7 cellular contexts compared by ENCODE assay signal in genomic region chr2:87041321-87041978, GRCh38. TPM values are rescaled to one million over a fixed set of nuclear protein-coding genes. Genes with fewer than 3 reads are reported as not detected.
DNase-seq lines count a peak whose midpoint lies in the region; ATAC-seq, FAIRE-seq and TF ChIP-seq lines count a peak whose summit lies in the region.
"Not testable (repeated sequence)": the region's sequence is repeated elsewhere in the genome, so short reads cannot be mapped to it uniquely, and the experiment has no call there.

No MANE protein-coding gene starts in this region.

- not testable (repeated sequence) for H3K9me3 ChIP-seq in GM12878 (replicated peaks; ENCODE audit: control insufficient read depth, insufficient read depth, low read length); HepG2 (ENCODE audit: low read length)

- H2AFZ ChIP-seq in GM12878 (ENCODE audit: control insufficient read depth, low read depth, low read length); HepG2 (ENCODE audit: low read length): not testable (repeated sequence)

- not testable (repeated sequence) for H3K9ac ChIP-seq in GM12878 (ENCODE audit: control insufficient read depth, insufficient read depth, low read length); HepG2 (ENCODE audit: insufficient read depth, low read depth, low read length)

- H3K4me1 ChIP-seq in GM12878 (ENCODE audit: control insufficient read depth, insufficient read depth, low read length); HepG2 (ENCODE audit: insufficient read depth, low read length): not testable (repeated sequence)

- not testable (repeated sequence) for DNase-seq in GM12864 (ENCODE audit: low read depth); GM12878 (ENCODE audit: low read depth, low spot score); fibroblast of pulmonary artery (ENCODE audit: low read depth); HepG2 (ENCODE audit: low spot score); retinal pigment epithelial cell (ENCODE audit: low read depth)
- DNase-seq in WTC11 (ENCODE audit: low spot score) = peak; percentile 36

- intact Hi-C loops in GM12878 (cut with micrococcal nuclease; ENCODE audit: unreplicated experiment); HepG2 (cut with micrococcal nuclease; ENCODE audit: unreplicated experiment): not testable (repeated sequence)

- TF ChIP-seq POLR2A in GM12878 (IDR thresholded peaks at IDR 0.05; ENCODE audit: low read depth, low read length); HepG2 (IDR thresholded peaks at IDR 0.05; ENCODE audit: insufficient read depth in 1 of 2, low read depth in 2 of 2, low read length in 2 of 2): not testable (repeated sequence)

- not testable (repeated sequence) for TF ChIP-seq RAD21 in GM12878 (IDR thresholded peaks at IDR 0.05; ENCODE audit: insufficient read depth, low read depth, low read length); HepG2 (CRISPR knock-in tag; IDR thresholded peaks at IDR 0.05)

- H3K36me3 Mint-ChIP-seq in WTC11 = not testable (repeated sequence)

- not testable (repeated sequence) for BruUV-seq in GM12878 (replicated peaks; lab: Mats Ljungman, UMichigan); HepG2 (replicated peaks; lab: Mats Ljungman, UMichigan)

- in situ Hi-C loops in GM12878 (cut with MboI); HepG2 (cut with HindIII; ENCODE audit: extremely low pct_ligation_motif_present, low pct_unique_long_range_greater_than_20kb): not testable (repeated sequence)

- ATAC-seq in HG03159 (IDR thresholded peaks at IDR 0.05; ENCODE audit: unreplicated experiment) (peak; percentile 53), WTC11 (peak; percentile 92), GM12878 (peak; percentile 83), HepG2 (peak; percentile 91)

- H3K27me3 Mint-ChIP-seq in WTC11 (ENCODE audit: low read depth) = not testable (repeated sequence)

- not testable (repeated sequence) for FAIRE-seq in GM12878 (lab: Jason Lieb, UNC); HepG2 (lab: Jason Lieb, UNC)

- H3K9me3 Mint-ChIP-seq in WTC11 = not testable (repeated sequence)

- CTCF ChIA-PET in WTC11 (lab: Charles Lee); GM12878 (lab: Yijun Ruan, JAX); HepG2 (lab: Yijun Ruan, JAX; ENCODE audit: low intra/inter-chr PET ratio, low total read pairs): not testable (repeated sequence)

- WGBS in GM12878 (ENCODE audit: insufficient coverage, insufficient replicate concordance, low lambda C conversion rate, missing lambda C conversion rate) = no CpG with 5 or more reads among the region's 7 CpGs
- no CpG with 5 or more reads among the region's 7 CpGs for WGBS in HepG2 (ENCODE audit: low lambda C conversion rate)

- not testable (repeated sequence) for H3K27me3 ChIP-seq in GM12878 (replicated peaks in 1 of 2; ENCODE audit: control insufficient read depth in 2 of 2, insufficient read depth in 2 of 2, low read length in 1 of 2); HepG2 (ENCODE audit: control insufficient read depth in 1 of 2, insufficient read depth in 2 of 2, low read length in 2 of 2)

- not testable (repeated sequence) for H3K4me3 Mint-ChIP-seq in WTC11

- H3K4me3 ChIP-seq in GM12864 (ENCODE audit: low read depth, low read length); GM12878; fibroblast of pulmonary artery (replicated peaks; ENCODE audit: low read depth, low read length); HepG2 (replicated peaks in 1 of 3; ENCODE audit: insufficient read depth in 1 of 3, low read depth in 2 of 3, low read length in 3 of 3); retinal pigment epithelial cell (ENCODE audit: low read length): not testable (repeated sequence)

- H3K4me1 Mint-ChIP-seq in WTC11 = not testable (repeated sequence)

- H3K4me2 ChIP-seq in GM12878 (ENCODE audit: control insufficient read depth, insufficient read depth); HepG2 (ENCODE audit: low read depth, low read length): not testable (repeated sequence)

- not testable (repeated sequence) for H4K20me1 ChIP-seq in GM12878 (ENCODE audit: control insufficient read depth, insufficient read depth); HepG2 (ENCODE audit: insufficient read depth, low read length)

- H3K27ac Mint-ChIP-seq in WTC11 = not testable (repeated sequence)

- not testable (repeated sequence) for TF ChIP-seq EP300 in GM12878 (IDR thresholded peaks at IDR 0.05; ENCODE audit: borderline replicate concordance in 1 of 2, control insufficient read depth in 1 of 2, low read depth in 2 of 2, low read length in 2 of 2); HepG2 (IDR thresholded peaks at IDR 0.05; ENCODE audit: low read depth in 2 of 2, low read length in 2 of 2); HepG2 (CRISPR knock-in tag; IDR thresholded peaks at IDR 0.05; ENCODE audit: borderline replicate concordance)

- not testable (repeated sequence) for H3K27ac ChIP-seq in GM12878 (ENCODE audit: control insufficient read depth, insufficient read depth); HepG2 (ENCODE audit: extremely low read length, insufficient read depth, low read length)

- POLR2A ChIA-PET in WTC11 (lab: Charles Lee); GM12878 (lab: Charles Lee); HepG2 (lab: Yijun Ruan, JAX): not testable (repeated sequence)

- H3K79me2 ChIP-seq in GM12878 (ENCODE audit: control insufficient read depth, insufficient read depth, low read length); HepG2 (ENCODE audit: insufficient read depth, low read length): not testable (repeated sequence)

- RAD21 ChIA-PET in GM12878 (lab: Charles Lee; ENCODE audit: unreplicated experiment) = not testable (repeated sequence)

- H3K36me3 ChIP-seq in GM12878 (ENCODE audit: control insufficient read depth in 2 of 2, insufficient read depth in 2 of 2, low read length in 1 of 2); HepG2 (replicated peaks in 1 of 2; ENCODE audit: control insufficient read depth in 1 of 2, insufficient read depth in 2 of 2, low read length in 2 of 2): not testable (repeated sequence)

- peak; percentile 14 for TF ChIP-seq CTCF in GM12864 (IDR thresholded peaks at IDR 0.05; ENCODE audit: low read depth, low read length, missing control alignments)
- TF ChIP-seq CTCF in WTC11 (IDR thresholded peaks at IDR 0.05); GM12878 (IDR thresholded peaks at IDR 0.05 in 2 of 3, conservative IDR thresholded peaks at IDR 0.05 in 1 of 3; ENCODE audit: control insufficient read depth in 2 of 3, extremely low read depth in 1 of 3, insufficient read depth in 1 of 3, low read depth in 3 of 3, low read length in 3 of 3); HepG2 (CRISPR knock-in tag; IDR thresholded peaks at IDR 0.05): not testable (repeated sequence)
- peak; percentile 17 for TF ChIP-seq CTCF in fibroblast of pulmonary artery (IDR thresholded peaks at IDR 0.05; ENCODE audit: low read length, missing control alignments)
- peak; percentile 15 for TF ChIP-seq CTCF in retinal pigment epithelial cell (conservative IDR thresholded peaks at IDR 0.05; ENCODE audit: low read depth, low read length)

- SMC1A ChIA-PET in GM12878 (lab: Charles Lee; ENCODE audit: uncharacterized antibody, unreplicated experiment) = not testable (repeated sequence)

RNA-seq across cellular contexts. Expression of gene PLGLB1, which starts 19.8 kb away (rescaled TPM):
- total RNA-seq in WTC11 (2021) = 0.44 to 0.55 TPM (median 0.52 TPM) in 3 replicates
- total RNA-seq in GM12878 (2013; cell fraction: nucleolus; rRNA removed) = 4.3 and 6.1 TPM in 2 replicates
- total RNA-seq in GM12878 (2014; rRNA removed) = 1.9 TPM in 2 replicates
- 1.2 and 1.9 TPM in 2 replicates for total RNA-seq in GM12878 (2014; rRNA removed; fragmentation: Illumina TruSeq; extraction: Trizol)
- total RNA-seq in GM12878 (2021) = 1.2 and 2.2 TPM in 2 replicates
- 0.55 TPM for polyA plus RNA-seq in GM12878 (2011; ENCODE audit: low read depth)
- 1.7 and 2.8 TPM in 2 replicates for polyA plus RNA-seq in GM12878 (2011; rRNA removed)
- polyA plus RNA-seq in GM12878 (2011; cell fraction: cytosol; rRNA removed) = 0.37 and 0.60 TPM in 2 replicates
- 4.0 and 4.6 TPM in 2 replicates for polyA plus RNA-seq in GM12878 (2011; cell fraction: nucleus; rRNA removed)
- 1.3 and 2.2 TPM in 2 replicates for polyA plus RNA-seq in GM12878 (2012)
- 1.8 and 3.5 TPM in 2 replicates for polyA plus RNA-seq in GM12878 (2014; fragmentation: Illumina TruSeq; extraction: Trizol)
- 1 to 10 TPM; 1.3 to 1.5 TPM for polyA plus RNA-seq in GM12878 (2014; fragmentation: Nextera tagmentation; extraction: Ambion mirVana)
- 0.99 and 2.1 TPM in 2 replicates for polyA plus RNA-seq in GM12878 (2014; rRNA removed)
- polyA plus RNA-seq in GM12878 (2016; fragmentation: Nextera tagmentation; extraction: Ambion mirVana) = 1 to 10 TPM in 1 of 2 experiments, under 1 TPM in 1; 0.88 to 1.5 TPM
- polyA minus RNA-seq in GM12878 (2011; rRNA and poly(A)+ RNA removed) = 1.4 and 1.7 TPM in 2 replicates
- not detected in 2 replicates for polyA minus RNA-seq in GM12878 (2011; cell fraction: cytosol; rRNA and poly(A)+ RNA removed)
- polyA minus RNA-seq in GM12878 (2011; cell fraction: nucleus; rRNA and poly(A)+ RNA removed) = 2.4 and 4.0 TPM in 2 replicates
- 0.20 TPM in 1 of 2 replicates, not detected in the other for total RNA-seq in HepG2 (2016; rRNA removed; fragmentation: Illumina TruSeq; extraction: Trizol)
- not detected in 2 replicates for total RNA-seq in HepG2 (2016; cell fraction: cytosol; rRNA removed; fragmentation: Illumina TruSeq; extraction: Trizol; ENCODE audit: low read depth)
- 0.13 TPM in 1 of 2 replicates, not detected in the other for total RNA-seq in HepG2 (2016; cell fraction: insoluble cytoplasmic fraction; rRNA removed; fragmentation: Illumina TruSeq; extraction: Trizol)
- 0.24 TPM in 1 of 2 replicates, not detected in the other for total RNA-seq in HepG2 (2016; cell fraction: membrane; rRNA removed; fragmentation: Illumina TruSeq; extraction: Trizol)
- 0.53 and 0.85 TPM in 2 replicates for total RNA-seq in HepG2 (2016; cell fraction: nucleus; rRNA removed; fragmentation: Illumina TruSeq; extraction: Trizol)
- 0.20 and 0.26 TPM in 2 replicates for polyA plus RNA-seq in HepG2 (2011; rRNA removed)
- polyA plus RNA-seq in HepG2 (2011; cell fraction: cytosol; rRNA removed) = 0.35 TPM in 1 of 2 replicates, not detected in the other
- 0.90 and 1.4 TPM in 2 replicates for polyA plus RNA-seq in HepG2 (2011; cell fraction: nucleus; rRNA removed)
- 0.33 and 0.60 TPM in 2 replicates for polyA plus RNA-seq in HepG2 (2012)
- polyA plus RNA-seq in HepG2 (2016; cell fraction: cytosol; fragmentation: Illumina TruSeq; extraction: Trizol; ENCODE audit: low read depth) = not detected in 2 replicates
- 0.23 TPM in 1 of 2 replicates, not detected in the other for polyA plus RNA-seq in HepG2 (2016; cell fraction: insoluble cytoplasmic fraction; fragmentation: Illumina TruSeq; extraction: Trizol; ENCODE audit: low read depth)
- polyA plus RNA-seq in HepG2 (2016; cell fraction: membrane; fragmentation: Illumina TruSeq; extraction: Trizol; ENCODE audit: low read depth) = not detected in 2 replicates
- 0.70 and 1.8 TPM in 2 replicates for polyA plus RNA-seq in HepG2 (2016; cell fraction: nucleus; fragmentation: Illumina TruSeq; extraction: Trizol; ENCODE audit: insufficient read depth, low read depth)
- polyA minus RNA-seq in HepG2 (2011; rRNA and poly(A)+ RNA removed; ENCODE audit: low replicate concordance) = 0.48 TPM in 1 of 2 replicates, not detected in the other
- not detected in 2 replicates for polyA minus RNA-seq in HepG2 (2011; cell fraction: cytosol; rRNA and poly(A)+ RNA removed)
- 1.8 and 2.1 TPM in 2 replicates for polyA minus RNA-seq in HepG2 (2011; cell fraction: nucleus; rRNA and poly(A)+ RNA removed)
